ENCODE assay signal across 1 cellular context in the genomic region with DNA sequence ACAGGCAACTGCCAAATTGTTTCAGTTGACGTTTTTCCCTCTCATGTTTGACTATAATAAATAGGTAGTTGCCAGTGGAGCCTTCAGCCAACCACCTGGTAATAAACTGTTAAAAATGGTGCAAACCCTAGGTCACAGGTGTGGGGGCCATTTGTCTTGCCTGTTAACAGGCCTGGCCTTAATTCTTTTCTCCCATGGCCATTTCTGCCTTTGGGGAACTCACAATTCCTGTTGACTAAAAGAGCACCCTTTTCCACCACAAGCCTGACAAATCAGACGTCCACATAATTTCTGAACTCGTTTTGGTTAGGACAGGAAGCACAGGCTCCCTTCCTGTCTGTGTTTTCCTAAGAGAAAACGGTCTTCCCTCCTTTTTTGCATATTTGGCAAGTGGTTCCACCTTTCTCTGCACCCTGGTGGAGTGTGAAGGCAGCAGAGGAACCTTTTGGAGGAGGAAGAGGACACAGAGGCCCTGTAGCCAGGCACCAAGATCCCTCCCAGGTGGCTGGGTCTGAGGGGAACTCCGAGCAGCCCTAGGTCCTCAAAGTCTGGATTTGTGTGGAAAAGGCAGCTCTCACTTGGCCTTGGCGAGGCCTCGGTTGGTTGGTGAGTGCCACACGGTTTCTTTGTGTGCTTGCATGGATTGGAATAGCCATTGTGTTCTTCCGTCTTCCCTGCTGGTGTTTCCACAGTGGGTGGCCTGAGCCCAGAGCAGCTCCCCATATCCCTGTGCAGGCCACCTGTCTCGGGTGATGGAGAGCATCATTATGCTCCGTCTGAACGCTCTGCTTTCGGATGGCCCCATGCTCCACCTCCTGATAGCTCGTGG.
TF ChIP-seq lines count a peak whose summit lies in the region.

No MANE protein-coding gene starts in this region.

TF ChIP-seq in H1, 55 proteins besides CTCF, POLR2A, EP300 and RAD21:
- TF ChIP-seq BCL11A (IDR thresholded peaks at IDR 0.05; ENCODE audit: low read depth in 2 of 2, low read length in 2 of 2) (no peak), BACH1 (IDR thresholded peaks at IDR 0.05; ENCODE audit: low read length) (no peak), CBX8 (IDR thresholded peaks at IDR 0.05; ENCODE audit: borderline replicate concordance, low read depth, low read length) (no peak), CTBP2 (IDR thresholded peaks at IDR 0.05; ENCODE audit: borderline replicate concordance, insufficient read depth, insufficient read length, low read length) (no peak), JUN (IDR thresholded peaks at IDR 0.05; ENCODE audit: low read depth, low read length) (no peak), E2F6 (IDR thresholded peaks at IDR 0.05) (peak; percentile 64)
- TF ChIP-seq, protein P1, sequence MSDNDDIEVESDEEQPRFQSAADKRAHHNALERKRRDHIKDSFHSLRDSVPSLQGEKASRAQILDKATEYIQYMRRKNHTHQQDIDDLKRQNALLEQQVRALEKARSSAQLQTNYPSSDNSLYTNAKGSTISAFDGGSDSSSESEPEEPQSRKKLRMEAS (IDR thresholded peaks at IDR 0.05): peak; percentile 46
TF ChIP-seq in H1: peak in this region for 2.
